ENCODE assay signal across 11 cellular contexts in the genomic region with DNA sequence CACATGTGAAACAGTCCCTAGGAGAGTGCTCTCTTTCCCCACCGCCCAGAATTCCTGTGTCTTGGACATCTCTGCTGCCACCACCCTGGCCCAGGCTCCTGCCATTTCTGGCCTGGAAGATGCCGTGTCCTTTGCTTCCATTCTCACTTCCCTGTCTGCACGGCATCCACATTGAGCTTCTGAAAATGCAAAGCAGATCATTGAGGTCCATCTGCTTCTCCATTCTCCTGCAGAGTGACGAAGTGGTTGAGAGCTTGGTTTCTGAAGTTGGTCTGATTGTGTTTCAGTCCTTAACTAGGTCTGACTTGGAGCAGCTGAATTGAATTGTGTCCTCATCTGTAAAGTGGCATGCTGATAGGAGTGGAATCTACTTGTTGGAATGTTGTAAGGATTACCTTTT.
A peak's percentile ranks its signal among the peaks of the same experiment; 100 is the strongest.
DNase-seq lines count a peak whose midpoint lies in the region; ATAC-seq and TF ChIP-seq lines count a peak whose summit lies in the region.
"Had no signal": no experiment of that assay in that cellular context is flagged by ENCODE, and none has a peak within 500 bp of the region (broad histone marks: within the 10 kb centered on the region; RNA-seq: fewer than 3 reads in every experiment).

No MANE protein-coding gene starts in this region.

- H3K27me3 ChIP-seq in CD4-positive, CD25-positive, alpha-beta regulatory T cell (ENCODE audit: control insufficient read depth, insufficient read depth, low read length): no peaks in the 10 kb centered on the region
- H3K27me3 ChIP-seq in KMS-11 (ENCODE audit: insufficient read depth, low read depth) (no peaks in the 10 kb centered on the region), esophagus squamous epithelium (no peaks in the 10 kb centered on the region), GM23338 (ENCODE audit: insufficient read depth) (no peaks in the 10 kb centered on the region)

- no peaks in the 10 kb centered on the region for H3K9me3 ChIP-seq in CD4-positive, CD25-positive, alpha-beta regulatory T cell (ENCODE audit: control insufficient read depth in 2 of 2, low read length in 2 of 2)
- H3K9me3 ChIP-seq in esophagus squamous epithelium: no peaks in the 10 kb centered on the region

- peaks cover 8 to 60% (median 33%) of the 10 kb centered on the region in 4 donors for H3K4me1 Mint-ChIP-seq in CD4-positive, CD25-positive, alpha-beta regulatory T cell
- peaks cover 41% of the 10 kb centered on the region for H3K4me1 Mint-ChIP-seq in GM23338

- peaks cover 64% of the 10 kb centered on the region; the same call in 1 of the 2 replicates for H3K79me2 ChIP-seq in KMS-11 (ENCODE audit: insufficient read depth, low read depth)
- H3K79me2 ChIP-seq in GM23338 (replicated peaks; ENCODE audit: insufficient read depth): peaks cover 62% of the 10 kb centered on the region

- no peak overlapping the region for H3K4me3 Mint-ChIP-seq in CD4-positive, CD25-positive, alpha-beta regulatory T cell
- no peak overlapping the region for H3K4me3 Mint-ChIP-seq in GM23338
- H3K4me3 Mint-ChIP-seq: activated CD4-positive, alpha-beta T cell treated with anti-CD3 and anti-CD28 coated beads for 36 hours had no signal

- H3K9ac ChIP-seq in KMS-11: peak overlapping the region; percentile 18; the same call in 1 of the 2 replicates

- H3K36me3 ChIP-seq in CD4-positive, CD25-positive, alpha-beta regulatory T cell (ENCODE audit: control insufficient read depth, insufficient read depth, low read length): peaks cover 3% of the 10 kb centered on the region
- H3K36me3 ChIP-seq in KMS-11 (ENCODE audit: insufficient read depth): no peaks in the 10 kb centered on the region
- H3K36me3 ChIP-seq in esophagus squamous epithelium: peaks cover 0 to 26% (median 0%) of the 10 kb centered on the region in 3 donors
- no peaks in the 10 kb centered on the region for H3K36me3 ChIP-seq in GM23338 (ENCODE audit: insufficient read depth)

- H3K9me2 ChIP-seq in GM23338 (ENCODE audit: insufficient read depth): no peaks in the 10 kb centered on the region

- intact Hi-C loops in esophagus squamous epithelium (cut with DNase I): no loop called here

- no peaks in the 10 kb centered on the region for H3F3A ChIP-seq in GM23338 (replicated peaks; ENCODE audit: low read depth)

- TF ChIP-seq POLR2A in esophagus squamous epithelium (IDR thresholded peaks at IDR 0.05): no peak

- peak overlapping the region in 2 of 3 donors; percentile 70 to 75 for H3K27ac Mint-ChIP-seq in CD4-positive, CD25-positive, alpha-beta regulatory T cell
- no peak overlapping the region for H3K27ac Mint-ChIP-seq in GM23338
- H3K27ac Mint-ChIP-seq: activated CD4-positive, alpha-beta T cell treated with anti-CD3 and anti-CD28 coated beads for 36 hours had no signal

- H4K20me1 ChIP-seq in KMS-11 (ENCODE audit: insufficient read depth) (no peaks in the 10 kb centered on the region), GM23338 (replicated peaks; ENCODE audit: insufficient read depth) (no peaks in the 10 kb centered on the region; the same call in 1 of the 2 replicates)

- H3K4me3 ChIP-seq in CD4-positive, CD25-positive, alpha-beta regulatory T cell (ENCODE audit: low read depth, low read length): no peak overlapping the region
- H3K4me3 ChIP-seq in KMS-11 (IDR thresholded peaks at IDR 0.05; ENCODE audit: insufficient read depth, low read depth, low read length) (peak overlapping the region; percentile 40), esophagus squamous epithelium (no peak overlapping the region), GM23338 (no peak overlapping the region)
- H3K4me3 ChIP-seq: lung, smooth muscle cell had no signal

- H3K36me3 Mint-ChIP-seq in CD4-positive, CD25-positive, alpha-beta regulatory T cell: peaks cover 23% of the 10 kb centered on the region
- peaks cover 29% of the 10 kb centered on the region for H3K36me3 Mint-ChIP-seq in GM23338 (ENCODE audit: low read depth)

- peaks cover 0 to 2% (median 0%) of the 10 kb centered on the region in 7 donors for H3K9me3 Mint-ChIP-seq in CD4-positive, CD25-positive, alpha-beta regulatory T cell
- peaks cover 4% of the 10 kb centered on the region; the same call in 1 of the 3 replicates for H3K9me3 Mint-ChIP-seq in GM23338

- TF ChIP-seq CTCF in KMS-11 (conservative IDR thresholded peaks at IDR 0.05; ENCODE audit: low read depth, low read length) (no peak), esophagus squamous epithelium (IDR thresholded peaks at IDR 0.05) (no peak), GM23338 (conservative IDR thresholded peaks at IDR 0.05; ENCODE audit: low read depth in 2 of 2) (no peak)

- no peak overlapping the region for H3K27ac ChIP-seq in CD4-positive, CD25-positive, alpha-beta regulatory T cell (ENCODE audit: insufficient read depth, low read length, poor library complexity, severe bottlenecking)
- H3K27ac ChIP-seq in KMS-11 (peak overlapping the region; percentile 73), esophagus squamous epithelium (no peak overlapping the region), GM23338 (ENCODE audit: low read depth) (no peak overlapping the region)

- in situ Hi-C loops in KBM-7 (cut with MboI; ENCODE audit: low pct_unique_long_range_greater_than_20kb, low sequenced_read_pairs): no loop called here

- H3K4me2 ChIP-seq in KMS-11 (peak overlapping the region; percentile 91), GM23338 (no peak overlapping the region)
- H3K4me2 ChIP-seq: smooth muscle cell had no signal

- H2AFZ ChIP-seq in KMS-11 (ENCODE audit: low read depth): no peak overlapping the region
- no peak overlapping the region for H2AFZ ChIP-seq in GM23338

- no peak for ATAC-seq in CD4-positive, CD25-positive, alpha-beta regulatory T cell (ENCODE audit: low read depth in 2 of 2)
- ATAC-seq in GM19043 (IDR thresholded peaks at IDR 0.05; ENCODE audit: low read depth, unreplicated experiment) (peak; percentile 78), HG02798 (IDR thresholded peaks at IDR 0.05; ENCODE audit: poor library complexity, unreplicated experiment) (peak; percentile 76), GM23338 (no peak)
- ATAC-seq: activated CD4-positive, alpha-beta T cell treated with anti-CD3 and anti-CD28 coated beads for 36 hours had no signal

- no peak for DNase-seq in CD4-positive, CD25-positive, alpha-beta regulatory T cell
- DNase-seq in NCI-H2107 (lab: John Stamatoyannopoulos, UW) (no peak), esophagus squamous epithelium (lab: John Stamatoyannopoulos, UW) (no peak), KBM-7 (no peak), GM23338 (ENCODE audit: low spot score) (no peak)
- DNase-seq: activated CD4-positive, alpha-beta T cell treated with anti-CD3 and anti-CD28 coated beads for 36 hours had no signal

- no peaks in the 10 kb centered on the region for H3K27me3 Mint-ChIP-seq in CD4-positive, CD25-positive, alpha-beta regulatory T cell
- H3K27me3 Mint-ChIP-seq in GM23338 (ENCODE audit: insufficient read depth, low read depth, poor library complexity): no peaks in the 10 kb centered on the region
- H3K27me3 Mint-ChIP-seq: activated CD4-positive, alpha-beta T cell treated with anti-CD3 and anti-CD28 coated beads for 36 hours had no signal

- H3K4me1 ChIP-seq in CD4-positive, CD25-positive, alpha-beta regulatory T cell (ENCODE audit: control insufficient read depth, insufficient read depth, low read length, poor library complexity, severe bottlenecking): peaks cover 9% of the 10 kb centered on the region
- H3K4me1 ChIP-seq in KMS-11 (ENCODE audit: low read depth, poor library complexity, severe bottlenecking) (peaks cover 63% of the 10 kb centered on the region), esophagus squamous epithelium (peaks cover 0 to 25% (median 5%) of the 10 kb centered on the region in 3 donors), GM23338 (ENCODE audit: insufficient read depth) (peaks cover 17% of the 10 kb centered on the region)

- 83 to 93% methylated on average over 4 of the region's 4 CpGs for WGBS in esophagus squamous epithelium, 2 donors

TF ChIP-seq in GM23338, 12 proteins besides CTCF, POLR2A, EP300 and RAD21:
- TF ChIP-seq, protein P1, sequence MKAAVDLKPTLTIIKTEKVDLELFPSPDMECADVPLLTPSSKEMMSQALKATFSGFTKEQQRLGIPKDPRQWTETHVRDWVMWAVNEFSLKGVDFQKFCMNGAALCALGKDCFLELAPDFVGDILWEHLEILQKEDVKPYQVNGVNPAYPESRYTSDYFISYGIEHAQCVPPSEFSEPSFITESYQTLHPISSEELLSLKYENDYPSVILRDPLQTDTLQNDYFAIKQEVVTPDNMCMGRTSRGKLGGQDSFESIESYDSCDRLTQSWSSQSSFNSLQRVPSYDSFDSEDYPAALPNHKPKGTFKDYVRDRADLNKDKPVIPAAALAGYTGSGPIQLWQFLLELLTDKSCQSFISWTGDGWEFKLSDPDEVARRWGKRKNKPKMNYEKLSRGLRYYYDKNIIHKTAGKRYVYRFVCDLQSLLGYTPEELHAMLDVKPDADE (IDR thresholded peaks at IDR 0.05): no peak
- TF ChIP-seq NANOG (IDR thresholded peaks at IDR 0.05; ENCODE audit: borderline replicate concordance): no peak
TF ChIP-seq in GM23338: peak in this region for 0.

Comparison
In these comparisons a context has a peak if more than half of its experiments do, and no peak if none do; other contexts are left out.
1. ATAC-seq: peak in GM19043 (single experiment) and HG02798 (single experiment); none in CD4-positive, CD25-positive, alpha-beta regulatory T cell (0 of 2) and GM23338 (single experiment).